ENCODE assay signal across 17 cellular contexts in genomic region chr15:38525489-38525888, GRCh38. TPM values are rescaled to one million over a fixed set of nuclear protein-coding genes. Genes with fewer than 3 reads are reported as not detected.
DNase-seq lines count a peak whose midpoint lies in the region; ATAC-seq and TF ChIP-seq lines count a peak whose summit lies in the region.
"Had no signal": no experiment of that assay in that cellular context is flagged by ENCODE, and none has a peak within 500 bp of the region (broad histone marks: within the 10 kb centered on the region; RNA-seq: fewer than 3 reads in every experiment).

No MANE protein-coding gene starts in this region.

- no peak for TF ChIP-seq EP300 in esophagus muscularis mucosa (IDR thresholded peaks at IDR 0.05)

- CTCF ChIA-PET in activated CD8-positive, alpha-beta T cell treated with anti-CD3 and anti-CD28 coated beads for 36 hours (lab: Charles Lee), result interaction anchor here (1.1 to 8.1 kb wide), 3 partner anchors 38 to 174 kb away, joined by 3 to 57 read pairs (median 4); no protein-coding TSS in a partner anchor
- CTCF ChIA-PET in activated CD8-positive, alpha-beta T cell treated with anti-CD3 and anti-CD28 coated beads, Interleukin-2, amount 10 ng/mL, durations not matched to agents 7 days and 5 days (lab: Charles Lee), result interaction anchor here (0.6 to 1.8 kb wide), 6 partner anchors 15 to 174 kb away, joined by 3 to 7 read pairs (median 4); no protein-coding TSS in a partner anchor
- CTCF ChIA-PET in activated CD4-positive, alpha-beta memory T cell treated with anti-CD3 and anti-CD28 coated beads, Interleukin-2, amount 10 ng/mL, durations not matched to agents 7 days and 5 days (lab: Charles Lee), result no interaction called here

- no peaks in the 10 kb centered on the region for H3K27me3 ChIP-seq in CD4-positive, CD25-positive, alpha-beta regulatory T cell (ENCODE audit: control insufficient read depth, insufficient read depth, low read length)
- no peaks in the 10 kb centered on the region for H3K27me3 ChIP-seq in esophagus muscularis mucosa

- H3K9me3 ChIP-seq in CD4-positive, CD25-positive, alpha-beta regulatory T cell (ENCODE audit: control insufficient read depth in 2 of 2, low read length in 2 of 2), result no peaks in the 10 kb centered on the region
- no peaks in the 10 kb centered on the region for H3K9me3 ChIP-seq in esophagus muscularis mucosa

- H3K36me3 Mint-ChIP-seq in activated CD8-positive, alpha-beta T cell treated with anti-CD3 and anti-CD28 coated beads for 36 hours (ENCODE audit: low read depth), result peaks cover 69% of the 10 kb centered on the region
- peaks cover 74% of the 10 kb centered on the region for H3K36me3 Mint-ChIP-seq in activated CD8-positive, alpha-beta T cell treated with anti-CD3 and anti-CD28 coated beads, Interleukin-2, amount 10 ng/mL, durations not matched to agents 7 days and 5 days (ENCODE audit: low read depth)
- H3K36me3 Mint-ChIP-seq in CD4-positive, CD25-positive, alpha-beta regulatory T cell, result peaks cover 57% of the 10 kb centered on the region
- peaks cover 87% of the 10 kb centered on the region for H3K36me3 Mint-ChIP-seq in activated CD4-positive, alpha-beta memory T cell treated with anti-CD3 and anti-CD28 coated beads, Interleukin-2, amount 10 ng/mL, durations not matched to agents 7 days and 5 days (ENCODE audit: low read depth)

- peak; percentile 50 for DNase-seq in activated CD8-positive, alpha-beta T cell treated with anti-CD3 and anti-CD28 coated beads for 36 hours
- DNase-seq in activated CD8-positive, alpha-beta T cell treated with anti-CD3 and anti-CD28 coated beads, Interleukin-2, amount 10 ng/mL, durations not matched to agents 7 days and 5 days, result no peak
- no peak for DNase-seq in CD4-positive, CD25-positive, alpha-beta regulatory T cell
- no peak for DNase-seq in activated CD4-positive, alpha-beta memory T cell treated with anti-CD3 and anti-CD28 coated beads, Interleukin-2, amount 10 ng/mL, durations not matched to agents 7 days and 5 days
- DNase-seq in esophagus muscularis mucosa (ENCODE audit: extremely low spot score), result peak; percentile 19
- DNase-seq in SHP77 treated with DMSO at 0.1 percent for 48 hours (lab: John Stamatoyannopoulos, UW), result no peak
- DNase-seq in NCI-H187 (lab: John Stamatoyannopoulos, UW), result no peak
- DNase-seq: COR-L47, DMS153, EL, GOT3, MV-4-11, NCI-H1417 treated with DMSO at 0.1 percent for 48 hours, NCI-H2029, NCI-H748 treated with DMSO at 0.1 percent for 48 hours, RPMI8226 had no signal

- H3K36me3 ChIP-seq in CD4-positive, CD25-positive, alpha-beta regulatory T cell (ENCODE audit: control insufficient read depth, insufficient read depth, low read length), result peaks cover 84% of the 10 kb centered on the region
- H3K36me3 ChIP-seq in esophagus muscularis mucosa, result no peaks in the 10 kb centered on the region

- H3K4me1 Mint-ChIP-seq in activated CD8-positive, alpha-beta T cell treated with anti-CD3 and anti-CD28 coated beads for 36 hours (ENCODE audit: low read depth), result peaks cover 84% of the 10 kb centered on the region
- H3K4me1 Mint-ChIP-seq in activated CD8-positive, alpha-beta T cell treated with anti-CD3 and anti-CD28 coated beads, Interleukin-2, amount 10 ng/mL, durations not matched to agents 7 days and 5 days (ENCODE audit: low read depth), result peaks cover 46% of the 10 kb centered on the region
- H3K4me1 Mint-ChIP-seq in CD4-positive, CD25-positive, alpha-beta regulatory T cell, result peaks cover 36 to 79% (median 60%) of the 10 kb centered on the region in 4 donors
- H3K4me1 Mint-ChIP-seq in activated CD4-positive, alpha-beta memory T cell treated with anti-CD3 and anti-CD28 coated beads, Interleukin-2, amount 10 ng/mL, durations not matched to agents 7 days and 5 days, result peaks cover 71% of the 10 kb centered on the region

- intact Hi-C loops in activated CD8-positive, alpha-beta T cell treated with anti-CD3 and anti-CD28 coated beads for 36 hours (cut with micrococcal nuclease), result no loop called here
- intact Hi-C loops in esophagus muscularis mucosa (cut with DNase I), result no loop called here

- POLR2A ChIA-PET in activated CD8-positive, alpha-beta T cell treated with anti-CD3 and anti-CD28 coated beads for 36 hours (lab: Charles Lee), result interaction anchor here (0.9 to 1.7 kb wide), 3 partner anchors 8 to 16 kb away, joined by 3 to 4 read pairs (median 3); no protein-coding TSS in a partner anchor
- POLR2A ChIA-PET in activated CD8-positive, alpha-beta T cell treated with anti-CD3 and anti-CD28 coated beads, Interleukin-2, amount 10 ng/mL, durations not matched to agents 7 days and 5 days (lab: Charles Lee), result no interaction called here
- POLR2A ChIA-PET in activated CD4-positive, alpha-beta memory T cell treated with anti-CD3 and anti-CD28 coated beads, Interleukin-2, amount 10 ng/mL, durations not matched to agents 7 days and 5 days (lab: Charles Lee), result interaction anchor here (0.7 to 1.2 kb wide), 3 partner anchors 12 to 15 kb away, joined by 3 read pairs; no protein-coding TSS in a partner anchor

- H3K9me3 Mint-ChIP-seq in activated CD8-positive, alpha-beta T cell treated with anti-CD3 and anti-CD28 coated beads for 36 hours, result peaks cover 7% of the 10 kb centered on the region
- no peaks in the 10 kb centered on the region for H3K9me3 Mint-ChIP-seq in activated CD8-positive, alpha-beta T cell treated with anti-CD3 and anti-CD28 coated beads, Interleukin-2, amount 10 ng/mL, durations not matched to agents 7 days and 5 days (ENCODE audit: insufficient read depth)
- no peaks in the 10 kb centered on the region for H3K9me3 Mint-ChIP-seq in CD4-positive, CD25-positive, alpha-beta regulatory T cell
- H3K9me3 Mint-ChIP-seq in activated CD4-positive, alpha-beta memory T cell treated with anti-CD3 and anti-CD28 coated beads, Interleukin-2, amount 10 ng/mL, durations not matched to agents 7 days and 5 days, result no peaks in the 10 kb centered on the region

- H3K27ac ChIP-seq in CD4-positive, CD25-positive, alpha-beta regulatory T cell (ENCODE audit: insufficient read depth, low read length, poor library complexity, severe bottlenecking), result no peak overlapping the region
- H3K27ac ChIP-seq in esophagus muscularis mucosa (replicated peaks in 1 of 4), result no peak overlapping the region

- no peaks in the 10 kb centered on the region for H3K27me3 Mint-ChIP-seq in activated CD8-positive, alpha-beta T cell treated with anti-CD3 and anti-CD28 coated beads for 36 hours
- no peaks in the 10 kb centered on the region for H3K27me3 Mint-ChIP-seq in activated CD8-positive, alpha-beta T cell treated with anti-CD3 and anti-CD28 coated beads, Interleukin-2, amount 10 ng/mL, durations not matched to agents 7 days and 5 days (ENCODE audit: low read depth)
- no peaks in the 10 kb centered on the region for H3K27me3 Mint-ChIP-seq in CD4-positive, CD25-positive, alpha-beta regulatory T cell
- no peaks in the 10 kb centered on the region for H3K27me3 Mint-ChIP-seq in activated CD4-positive, alpha-beta memory T cell treated with anti-CD3 and anti-CD28 coated beads, Interleukin-2, amount 10 ng/mL, durations not matched to agents 7 days and 5 days

- no peak for TF ChIP-seq CTCF in activated CD8-positive, alpha-beta T cell treated with anti-CD3 and anti-CD28 coated beads for 36 hours (IDR thresholded peaks at IDR 0.05)
- TF ChIP-seq CTCF in esophagus muscularis mucosa (IDR thresholded peaks at IDR 0.05), result no peak

- no peak for TF ChIP-seq POLR2A in esophagus muscularis mucosa (IDR thresholded peaks at IDR 0.05; ENCODE audit: low read depth)

- H3K27ac Mint-ChIP-seq in activated CD8-positive, alpha-beta T cell treated with anti-CD3 and anti-CD28 coated beads for 36 hours, result peak overlapping the region; percentile 76
- no peak overlapping the region for H3K27ac Mint-ChIP-seq in activated CD8-positive, alpha-beta T cell treated with anti-CD3 and anti-CD28 coated beads, Interleukin-2, amount 10 ng/mL, durations not matched to agents 7 days and 5 days
- H3K27ac Mint-ChIP-seq in CD4-positive, CD25-positive, alpha-beta regulatory T cell, result peak overlapping the region in 2 of 3 donors; percentile 75 to 89
- H3K27ac Mint-ChIP-seq in activated CD4-positive, alpha-beta memory T cell treated with anti-CD3 and anti-CD28 coated beads, Interleukin-2, amount 10 ng/mL, durations not matched to agents 7 days and 5 days, result peak overlapping the region; percentile 17

- H3K4me3 ChIP-seq in CD4-positive, CD25-positive, alpha-beta regulatory T cell (ENCODE audit: low read depth, low read length), result no peak overlapping the region
- H3K4me3 ChIP-seq in esophagus muscularis mucosa, result no peak overlapping the region

- no peak overlapping the region for H3K4me3 Mint-ChIP-seq in activated CD8-positive, alpha-beta T cell treated with anti-CD3 and anti-CD28 coated beads for 36 hours
- no peak overlapping the region for H3K4me3 Mint-ChIP-seq in activated CD8-positive, alpha-beta T cell treated with anti-CD3 and anti-CD28 coated beads, Interleukin-2, amount 10 ng/mL, durations not matched to agents 7 days and 5 days
- H3K4me3 Mint-ChIP-seq in CD4-positive, CD25-positive, alpha-beta regulatory T cell, result no peak overlapping the region
- H3K4me3 Mint-ChIP-seq in activated CD4-positive, alpha-beta memory T cell treated with anti-CD3 and anti-CD28 coated beads, Interleukin-2, amount 10 ng/mL, durations not matched to agents 7 days and 5 days, result no peak overlapping the region

- peaks cover 22% of the 10 kb centered on the region for H3K4me1 ChIP-seq in CD4-positive, CD25-positive, alpha-beta regulatory T cell (ENCODE audit: control insufficient read depth, insufficient read depth, low read length, poor library complexity, severe bottlenecking)
- H3K4me1 ChIP-seq in esophagus muscularis mucosa, result no peaks in the 10 kb centered on the region

- WGBS in esophagus muscularis mucosa, result 87% methylated on average over 6 of the region's 6 CpGs

- ATAC-seq in activated CD8-positive, alpha-beta T cell treated with anti-CD3 and anti-CD28 coated beads for 36 hours, result no peak
- ATAC-seq in activated CD8-positive, alpha-beta T cell treated with anti-CD3 and anti-CD28 coated beads, Interleukin-2, amount 10 ng/mL, durations not matched to agents 7 days and 5 days, result no peak
- no peak for ATAC-seq in CD4-positive, CD25-positive, alpha-beta regulatory T cell (ENCODE audit: low read depth in 2 of 2)
- ATAC-seq in HG03378 (IDR thresholded peaks at IDR 0.05; ENCODE audit: unreplicated experiment), result no peak

RNA-seq across cellular contexts. Expression of gene RASGRP1, which starts 39.1 kb away (rescaled TPM):
- total RNA-seq in activated CD8-positive, alpha-beta T cell treated with anti-CD3 and anti-CD28 coated beads for 36 hours, result 100 to 1,000 TPM; 105 to 106 TPM
- 100 to 1,000 TPM; 161 to 165 TPM for total RNA-seq in activated CD8-positive, alpha-beta T cell treated with anti-CD3 and anti-CD28 coated beads, Interleukin-2, amount 10 ng/mL, durations not matched to agents 7 days and 5 days
- 216 TPM for total RNA-seq in CD4-positive, CD25-positive, alpha-beta regulatory T cell
- 100 to 1,000 TPM in 1 of 4 donors, 10 to 100 TPM in 3; 74.5 to 108 (median 86.6) TPM for polyA plus RNA-seq in CD4-positive, CD25-positive, alpha-beta regulatory T cell
- total RNA-seq in activated CD4-positive, alpha-beta memory T cell treated with anti-CD3 and anti-CD28 coated beads, Interleukin-2, amount 10 ng/mL, durations not matched to agents 7 days and 5 days, result 100 to 1,000 TPM; 200 to 208 TPM
- under 1 TPM; 0.29 to 0.99 (median 0.66) TPM for total RNA-seq in esophagus muscularis mucosa

Comparison
In these comparisons a context has a peak if more than half of its experiments do, and no peak if none do; other contexts are left out.
1. DNase-seq: peak in activated CD8-positive, alpha-beta T cell treated with anti-CD3 and anti-CD28 coated beads for 36 hours (single experiment) and esophagus muscularis mucosa (single experiment); none in activated CD8-positive, alpha-beta T cell treated with anti-CD3 and anti-CD28 coated beads, Interleukin-2, amount 10 ng/mL, durations not matched to agents 7 days and 5 days (single experiment), CD4-positive, CD25-positive, alpha-beta regulatory T cell (0 of 3), activated CD4-positive, alpha-beta memory T cell treated with anti-CD3 and anti-CD28 coated beads, Interleukin-2, amount 10 ng/mL, durations not matched to agents 7 days and 5 days (single experiment), SHP77 treated with DMSO at 0.1 percent for 48 hours (single experiment) and NCI-H187 (0 of 2).
2. RNA of gene RASGRP1, which starts 39.1 kb away (total RNA-seq): 216 TPM in CD4-positive, CD25-positive, alpha-beta regulatory T cell (single experiment), 200 to 208 TPM in activated CD4-positive, alpha-beta memory T cell treated with anti-CD3 and anti-CD28 coated beads, Interleukin-2, amount 10 ng/mL, durations not matched to agents 7 days and 5 days, 161 to 165 TPM in activated CD8-positive, alpha-beta T cell treated with anti-CD3 and anti-CD28 coated beads, Interleukin-2, amount 10 ng/mL, durations not matched to agents 7 days and 5 days and 105 to 106 TPM in activated CD8-positive, alpha-beta T cell treated with anti-CD3 and anti-CD28 coated beads for 36 hours; 0.29 to 0.99 TPM in esophagus muscularis mucosa; every median in the first group is over 10 times any median in the second.